ENCODE assay signal across 1 cellular context in the genomic region with DNA sequence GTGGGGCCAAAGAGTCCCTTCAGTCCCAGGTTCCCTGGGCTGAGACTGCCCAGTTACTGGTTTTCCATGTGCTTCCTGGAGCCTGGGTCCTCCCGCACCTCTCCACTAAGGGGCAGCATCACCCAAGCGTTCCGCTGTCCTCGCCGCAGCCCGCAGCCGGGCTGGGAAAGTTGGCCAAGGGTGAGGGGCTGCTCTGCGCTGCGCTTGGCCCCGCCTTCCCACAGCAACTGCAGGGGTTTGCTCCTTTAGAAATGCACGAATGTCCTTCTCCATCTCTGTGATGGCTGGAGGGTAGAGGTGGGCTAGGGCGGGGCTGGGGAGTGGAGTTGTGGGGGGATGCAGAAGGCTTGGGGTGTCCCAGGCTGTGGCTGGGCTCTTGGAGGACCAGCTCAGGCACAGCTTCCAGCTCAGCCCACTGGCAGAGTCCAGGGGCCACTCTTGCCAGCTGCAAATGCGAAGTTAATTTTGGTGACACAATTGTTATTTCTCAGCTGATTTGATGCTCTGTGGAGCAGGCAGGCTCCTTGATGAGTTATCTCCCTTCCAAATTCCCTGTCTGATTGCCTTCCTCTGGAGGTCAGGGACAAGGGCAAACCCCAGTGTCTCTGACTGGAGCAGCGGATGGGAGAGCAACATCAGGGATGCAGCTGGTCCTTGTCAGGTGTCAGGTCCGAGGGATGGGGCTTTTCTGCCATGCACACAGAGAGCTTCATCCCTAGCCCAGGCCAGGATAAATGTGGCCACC.
A peak's percentile ranks its signal among the peaks of the same experiment; 100 is the strongest.
TF ChIP-seq lines count a peak whose summit lies in the region.

No MANE protein-coding gene starts in this region.

TF ChIP-seq in HepG2, 621 proteins besides CTCF, POLR2A, EP300 and RAD21 (continued from another document and continues in another):
- no peak for TF ChIP-seq ZHX1 (CRISPR knock-in tag; IDR thresholded peaks at IDR 0.05; ENCODE audit: low read depth)
- TF ChIP-seq RXRA (CRISPR knock-in tag; IDR thresholded peaks at IDR 0.05): peak; percentile 87
- no peak for TF ChIP-seq ZNF570 (CRISPR knock-in tag; IDR thresholded peaks at IDR 0.05; ENCODE audit: borderline replicate concordance)
- TF ChIP-seq ARHGAP35 (CRISPR knock-in tag; IDR thresholded peaks at IDR 0.05; ENCODE audit: borderline replicate concordance): peak; percentile 33; the same call in 1 of the 2 replicates
- TF ChIP-seq ATAD3A (CRISPR knock-in tag; IDR thresholded peaks at IDR 0.05): no peak
- TF ChIP-seq ZNF577 (CRISPR knock-in tag; IDR thresholded peaks at IDR 0.05; ENCODE audit: borderline replicate concordance, low read depth): no peak
- TF ChIP-seq ZMYM2 (CRISPR knock-in tag; IDR thresholded peaks at IDR 0.05): no peak
- TF ChIP-seq ZNF33A (CRISPR knock-in tag; IDR thresholded peaks at IDR 0.05; ENCODE audit: borderline replicate concordance): no peak
- peak; percentile 71; the same call in 1 of the 2 replicates for TF ChIP-seq ZNF501 (CRISPR knock-in tag; IDR thresholded peaks at IDR 0.05)
- no peak for TF ChIP-seq NFYC (CRISPR knock-in tag; IDR thresholded peaks at IDR 0.05)
- peak; percentile 86 for TF ChIP-seq ERF (CRISPR knock-in tag; IDR thresholded peaks at IDR 0.05)
- 0 out of 2 replicates have a peak, but pooled peaks have one; percentile 65 for TF ChIP-seq KLF12 (CRISPR knock-in tag; IDR thresholded peaks at IDR 0.05; ENCODE audit: borderline replicate concordance)
- TF ChIP-seq, protein P1, sequence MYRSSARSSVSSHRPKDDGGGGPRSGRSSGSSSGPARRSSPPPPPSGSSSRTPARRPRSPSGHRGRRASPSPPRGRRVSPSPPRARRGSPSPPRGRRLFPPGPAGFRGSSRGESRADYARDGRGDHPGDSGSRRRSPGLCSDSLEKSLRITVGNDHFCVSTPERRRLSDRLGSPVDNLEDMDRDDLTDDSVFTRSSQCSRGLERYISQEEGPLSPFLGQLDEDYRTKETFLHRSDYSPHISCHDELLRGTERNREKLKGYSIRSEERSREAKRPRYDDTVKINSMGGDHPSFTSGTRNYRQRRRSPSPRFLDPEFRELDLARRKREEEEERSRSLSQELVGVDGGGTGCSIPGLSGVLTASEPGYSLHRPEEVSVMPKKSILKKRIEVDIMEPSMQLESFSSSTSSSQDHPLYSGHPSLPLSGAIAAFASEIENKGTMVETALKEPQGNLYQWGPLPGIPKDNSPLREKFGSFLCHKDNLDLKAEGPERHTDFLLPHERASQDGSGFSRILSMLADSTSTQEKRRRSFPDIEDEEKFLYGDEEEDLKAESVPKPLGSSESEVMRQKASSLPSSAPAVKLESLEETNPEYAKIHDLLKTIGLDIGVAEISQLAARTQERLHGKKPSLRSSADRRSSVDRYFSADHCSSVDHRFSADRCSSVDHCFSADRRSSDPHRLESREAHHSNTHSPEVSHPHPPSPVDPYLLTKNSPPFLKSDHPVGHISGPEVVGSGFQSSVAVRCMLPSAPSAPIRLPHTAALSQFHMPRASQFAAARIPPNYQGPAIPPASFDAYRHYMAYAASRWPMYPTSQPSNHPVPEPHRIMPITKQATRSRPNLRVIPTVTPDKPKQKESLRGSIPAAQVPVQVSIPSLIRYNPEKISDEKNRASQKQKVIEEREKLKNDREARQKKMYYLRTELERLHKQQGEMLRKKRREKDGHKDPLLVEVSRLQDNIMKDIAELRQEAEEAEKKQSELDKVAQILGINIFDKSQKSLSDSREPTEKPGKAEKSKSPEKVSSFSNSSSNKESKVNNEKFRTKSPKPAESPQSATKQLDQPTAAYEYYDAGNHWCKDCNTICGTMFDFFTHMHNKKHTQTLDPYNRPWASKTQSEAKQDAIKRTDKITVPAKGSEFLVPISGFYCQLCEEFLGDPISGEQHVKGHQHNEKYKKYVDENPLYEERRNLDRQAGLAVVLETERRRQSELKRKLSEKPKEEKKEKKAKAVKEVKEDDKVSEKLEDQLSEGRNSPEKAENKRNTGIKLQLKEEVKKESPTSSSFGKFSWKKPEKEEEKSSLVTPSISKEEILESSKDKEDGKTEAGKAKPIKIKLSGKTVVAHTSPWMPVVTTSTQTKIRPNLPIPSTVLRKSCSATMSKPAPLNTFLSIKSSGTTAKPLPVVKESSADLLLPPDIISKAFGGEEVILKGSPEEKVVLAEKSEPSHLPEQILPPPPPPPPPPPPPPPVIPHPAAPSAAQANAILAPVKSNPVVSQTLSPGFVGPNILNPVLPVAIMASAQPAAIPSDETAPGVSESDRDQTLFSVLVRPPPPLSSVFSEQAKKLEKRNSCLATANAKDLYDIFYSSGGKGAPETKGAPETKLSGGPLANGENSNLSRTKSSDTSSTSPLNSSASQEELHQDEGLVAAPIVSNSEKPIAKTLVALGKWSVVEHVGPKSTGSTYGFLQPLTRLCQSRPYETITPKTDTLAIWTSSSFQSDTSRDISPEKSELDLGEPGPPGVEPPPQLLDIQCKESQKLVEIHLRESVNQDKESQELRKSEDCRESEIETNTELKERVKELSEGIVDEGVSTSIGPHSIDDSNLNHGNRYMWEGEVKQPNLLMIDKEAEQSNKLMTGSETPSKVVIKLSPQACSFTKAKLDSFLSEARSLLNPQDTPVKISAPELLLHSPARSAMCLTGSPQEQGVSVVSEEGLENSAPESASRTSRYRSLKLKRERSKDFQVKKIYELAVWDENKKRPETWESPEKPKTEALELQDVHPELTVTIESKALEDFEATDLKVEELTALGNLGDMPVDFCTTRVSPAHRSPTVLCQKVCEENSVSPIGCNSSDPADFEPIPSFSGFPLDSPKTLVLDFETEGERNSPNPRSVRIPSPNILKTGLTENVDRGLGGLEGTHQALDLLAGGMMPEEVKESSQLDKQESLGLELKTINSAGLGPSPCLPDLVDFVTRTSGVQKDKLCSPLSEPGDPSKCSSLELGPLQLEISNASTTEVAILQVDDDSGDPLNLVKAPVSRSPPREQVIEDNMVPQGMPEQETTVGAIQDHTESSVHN (CRISPR knock-in tag; IDR thresholded peaks at IDR 0.05): peak; percentile 43; the same call in 1 of the 2 replicates
- no peak for TF ChIP-seq PLRG1 (conservative IDR thresholded peaks at IDR 0.05)
- TF ChIP-seq RARG (CRISPR knock-in tag; IDR thresholded peaks at IDR 0.05; ENCODE audit: low read depth): no peak
- TF ChIP-seq SRY (CRISPR knock-in tag; IDR thresholded peaks at IDR 0.05): no peak
- peak; percentile 51; the same call in 1 of the 2 replicates for TF ChIP-seq NCOA2 (CRISPR knock-in tag; IDR thresholded peaks at IDR 0.05)
- TF ChIP-seq ZNF674 (CRISPR knock-in tag; IDR thresholded peaks at IDR 0.05; ENCODE audit: low read depth): 0 out of 2 replicates have a peak, but pooled peaks have one; percentile 41
- no peak for TF ChIP-seq TERF1 (CRISPR knock-in tag; IDR thresholded peaks at IDR 0.05)
- no peak for TF ChIP-seq ZNF468 (CRISPR knock-in tag; IDR thresholded peaks at IDR 0.05)
- TF ChIP-seq ZBTB20 (CRISPR knock-in tag; IDR thresholded peaks at IDR 0.05; ENCODE audit: borderline replicate concordance, low read depth): peak; percentile 87; the same call in 1 of the 2 replicates
- peak; percentile 88; the same call in 1 of the 2 replicates for TF ChIP-seq ZNF512B (CRISPR knock-in tag; IDR thresholded peaks at IDR 0.05; ENCODE audit: borderline replicate concordance)
- TF ChIP-seq, protein P2, sequence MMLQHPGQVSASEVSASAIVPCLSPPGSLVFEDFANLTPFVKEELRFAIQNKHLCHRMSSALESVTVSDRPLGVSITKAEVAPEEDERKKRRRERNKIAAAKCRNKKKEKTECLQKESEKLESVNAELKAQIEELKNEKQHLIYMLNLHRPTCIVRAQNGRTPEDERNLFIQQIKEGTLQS (CRISPR knock-in tag; IDR thresholded peaks at IDR 0.05): no peak
- no peak for TF ChIP-seq SRF (IDR thresholded peaks at IDR 0.05; ENCODE audit: low read depth, low read length)
- peak; percentile 88; the same call in 1 of the 2 replicates for TF ChIP-seq GZF1 (CRISPR knock-in tag; IDR thresholded peaks at IDR 0.05)
- TF ChIP-seq, protein P3, sequence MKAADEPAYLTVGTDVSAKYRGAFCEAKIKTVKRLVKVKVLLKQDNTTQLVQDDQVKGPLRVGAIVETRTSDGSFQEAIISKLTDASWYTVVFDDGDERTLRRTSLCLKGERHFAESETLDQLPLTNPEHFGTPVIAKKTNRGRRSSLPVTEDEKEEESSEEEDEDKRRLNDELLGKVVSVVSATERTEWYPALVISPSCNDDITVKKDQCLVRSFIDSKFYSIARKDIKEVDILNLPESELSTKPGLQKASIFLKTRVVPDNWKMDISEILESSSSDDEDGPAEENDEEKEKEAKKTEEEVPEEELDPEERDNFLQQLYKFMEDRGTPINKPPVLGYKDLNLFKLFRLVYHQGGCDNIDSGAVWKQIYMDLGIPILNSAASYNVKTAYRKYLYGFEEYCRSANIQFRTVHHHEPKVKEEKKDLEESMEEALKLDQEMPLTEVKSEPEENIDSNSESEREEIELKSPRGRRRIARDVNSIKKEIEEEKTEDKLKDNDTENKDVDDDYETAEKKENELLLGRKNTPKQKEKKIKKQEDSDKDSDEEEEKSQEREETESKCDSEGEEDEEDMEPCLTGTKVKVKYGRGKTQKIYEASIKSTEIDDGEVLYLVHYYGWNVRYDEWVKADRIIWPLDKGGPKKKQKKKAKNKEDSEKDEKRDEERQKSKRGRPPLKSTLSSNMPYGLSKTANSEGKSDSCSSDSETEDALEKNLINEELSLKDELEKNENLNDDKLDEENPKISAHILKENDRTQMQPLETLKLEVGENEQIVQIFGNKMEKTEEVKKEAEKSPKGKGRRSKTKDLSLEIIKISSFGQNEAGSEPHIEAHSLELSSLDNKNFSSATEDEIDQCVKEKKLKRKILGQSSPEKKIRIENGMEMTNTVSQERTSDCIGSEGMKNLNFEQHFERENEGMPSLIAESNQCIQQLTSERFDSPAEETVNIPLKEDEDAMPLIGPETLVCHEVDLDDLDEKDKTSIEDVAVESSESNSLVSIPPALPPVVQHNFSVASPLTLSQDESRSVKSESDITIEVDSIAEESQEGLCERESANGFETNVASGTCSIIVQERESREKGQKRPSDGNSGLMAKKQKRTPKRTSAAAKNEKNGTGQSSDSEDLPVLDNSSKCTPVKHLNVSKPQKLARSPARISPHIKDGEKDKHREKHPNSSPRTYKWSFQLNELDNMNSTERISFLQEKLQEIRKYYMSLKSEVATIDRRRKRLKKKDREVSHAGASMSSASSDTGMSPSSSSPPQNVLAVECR (CRISPR knock-in tag; IDR thresholded peaks at IDR 0.05; ENCODE audit: borderline replicate concordance): peak; percentile 74
- TF ChIP-seq, protein P4, sequence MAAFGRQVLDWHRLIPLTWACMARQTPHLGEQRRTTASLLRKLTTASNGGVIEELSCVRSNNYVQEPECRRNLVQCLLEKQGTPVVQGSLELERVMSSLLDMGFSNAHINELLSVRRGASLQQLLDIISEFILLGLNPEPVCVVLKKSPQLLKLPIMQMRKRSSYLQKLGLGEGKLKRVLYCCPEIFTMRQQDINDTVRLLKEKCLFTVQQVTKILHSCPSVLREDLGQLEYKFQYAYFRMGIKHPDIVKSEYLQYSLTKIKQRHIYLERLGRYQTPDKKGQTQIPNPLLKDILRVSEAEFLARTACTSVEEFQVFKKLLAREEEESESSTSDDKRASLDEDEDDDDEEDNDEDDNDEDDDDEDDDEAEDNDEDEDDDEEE (CRISPR knock-in tag; IDR thresholded peaks at IDR 0.05): peak; percentile 78; the same call in 1 of the 2 replicates
